25 cellular contexts compared by ENCODE assay signal in genomic region chr1:61222240-61222639, GRCh38.
DNase-seq lines count a peak whose midpoint lies in the region; ATAC-seq and TF ChIP-seq lines count a peak whose summit lies in the region.
"Had no signal": no experiment of that assay in that cellular context is flagged by ENCODE, and none has a peak within 500 bp of the region (broad histone marks: within the 10 kb centered on the region; RNA-seq: fewer than 3 reads in every experiment).

No MANE protein-coding gene starts in this region.

- H3K27me3 Mint-ChIP-seq in Calu3 (ENCODE audit: unreplicated experiment) (no peaks in the 10 kb centered on the region), neural progenitor cell (ENCODE audit: insufficient read depth, low read depth) (peaks cover 3% of the 10 kb centered on the region)

- H3K79me2 ChIP-seq in neural progenitor cell (ENCODE audit: low read depth): no peaks in the 10 kb centered on the region

- H3K27me3 ChIP-seq in SJCRH30 (no peaks in the 10 kb centered on the region), esophagus muscularis mucosa (no peaks in the 10 kb centered on the region), neural progenitor cell (no peaks in the 10 kb centered on the region), lower lobe of right lung (ENCODE audit: low read depth) (no peaks in the 10 kb centered on the region)
- no peaks in the 10 kb centered on the region for H3K27me3 ChIP-seq in effector memory CD4-positive, alpha-beta T cell (replicated peaks; ENCODE audit: control insufficient read depth, insufficient read depth, low read length, poor library complexity, severe bottlenecking)
- H3K27me3 ChIP-seq: brain microvascular endothelial cell, colonic mucosa, gastrocnemius medialis, SJSA1, suprapubic skin, vagina had no signal

- CTCF ChIA-PET in Calu3 (lab: Charles Lee): interaction anchor here (1.1 to 1.5 kb wide), 2 partner anchors 62 to 65 kb away, joined by 4 read pairs; no protein-coding TSS in a partner anchor

- H3K4me1 ChIP-seq in SJCRH30 (peaks cover 6% of the 10 kb centered on the region), esophagus muscularis mucosa (peaks cover 18 to 79% (median 74%) of the 10 kb centered on the region in 4 donors), neural progenitor cell (peaks cover 12% of the 10 kb centered on the region), lower lobe of right lung (peaks cover 29% of the 10 kb centered on the region)
- no peaks in the 10 kb centered on the region for H3K4me1 ChIP-seq in effector memory CD4-positive, alpha-beta T cell (ENCODE audit: control insufficient read depth, insufficient read depth, low read length, poor library complexity, severe bottlenecking)
- H3K4me1 ChIP-seq: colonic mucosa, SJSA1 had no signal

- no peak overlapping the region for H3K9ac ChIP-seq in neural progenitor cell

- no peak for TF ChIP-seq EP300 in esophagus muscularis mucosa (IDR thresholded peaks at IDR 0.05)

- no peak for DNase-seq in Calu3
- no peak for DNase-seq in SJCRH30
- no peak for DNase-seq in esophagus muscularis mucosa (ENCODE audit: extremely low spot score)
- DNase-seq in neural progenitor cell (ENCODE audit: low spot score): no peak
- no peak for DNase-seq in HPDE6-E6E7 (ENCODE audit: extremely low spot score)
- DNase-seq in lower lobe of right lung: no peak
- DNase-seq in effector memory CD4-positive, alpha-beta T cell: no peak
- DNase-seq: ACHN, activated gamma-delta T cell, brain microvascular endothelial cell, colonic mucosa, DND-41, gastrocnemius medialis, HCEC 1CT, MG63, NCI-H146, NCI-H524 treated with DMSO at 0.1 percent for 48 hours, occipital lobe had no signal

- H3K27ac ChIP-seq in SJCRH30 (peak overlapping the region; percentile 41), esophagus muscularis mucosa (replicated peaks in 1 of 4) (peak overlapping the region; percentile 0 to 46 (median 10)), neural progenitor cell (no peak overlapping the region), lower lobe of right lung (no peak overlapping the region)
- no peak overlapping the region for H3K27ac ChIP-seq in effector memory CD4-positive, alpha-beta T cell (ENCODE audit: insufficient read depth, low read length, poor library complexity, severe bottlenecking)
- H3K27ac ChIP-seq: brain microvascular endothelial cell, colonic mucosa, SJSA1, suprapubic skin, vagina had no signal

- H3K4me3 Mint-ChIP-seq in Calu3 (ENCODE audit: low read depth, unreplicated experiment) (no peak overlapping the region), neural progenitor cell (no peak overlapping the region)
- H3K4me3 Mint-ChIP-seq: T-helper 1 cell treated with Interleukin-12 subunit alpha and Interleukin-12 subunit beta and Interleukin-4 antibody, amounts not matched to agents 30 μg/mL and 1 μg/mL, for 36 hours had no signal

- no peaks in the 10 kb centered on the region for H3F3A ChIP-seq in neural progenitor cell (ENCODE audit: low read depth)

- H3K27ac Mint-ChIP-seq in Calu3 (ENCODE audit: unreplicated experiment) (peak overlapping the region; percentile 92), neural progenitor cell (no peak overlapping the region)
- H3K27ac Mint-ChIP-seq: T-helper 1 cell treated with Interleukin-12 subunit alpha and Interleukin-12 subunit beta and Interleukin-4 antibody, amounts not matched to agents 30 μg/mL and 1 μg/mL, for 36 hours had no signal

- H3K36me3 Mint-ChIP-seq in Calu3 (ENCODE audit: insufficient read depth, unreplicated experiment) (no peaks in the 10 kb centered on the region), neural progenitor cell (peaks cover 12% of the 10 kb centered on the region)

- intact Hi-C loops in Calu3 (cut with micrococcal nuclease; ENCODE audit: unreplicated experiment): loop anchor here (5.0 to 10.0 kb wide), 4 partner anchors 65 to 233 kb away; partner anchors contain the start of gene NFIA
- intact Hi-C loops in esophagus muscularis mucosa (cut with DNase I): no loop called here
- intact Hi-C loops in lower lobe of right lung (cut with DNase I): no loop called here

- WGBS in esophagus muscularis mucosa: 71% methylated on average over 2 of the region's 2 CpGs

- no peaks in the 10 kb centered on the region for H3K36me3 ChIP-seq in SJCRH30
- H3K36me3 ChIP-seq in esophagus muscularis mucosa: no peaks in the 10 kb centered on the region
- no peaks in the 10 kb centered on the region for H3K36me3 ChIP-seq in neural progenitor cell
- H3K36me3 ChIP-seq in lower lobe of right lung: no peaks in the 10 kb centered on the region
- H3K36me3 ChIP-seq in effector memory CD4-positive, alpha-beta T cell (ENCODE audit: control insufficient read depth, insufficient read depth, low read length): no peaks in the 10 kb centered on the region
- H3K36me3 ChIP-seq: brain microvascular endothelial cell, colonic mucosa, gastrocnemius medialis, MG63, SJSA1, suprapubic skin, vagina had no signal

- ATAC-seq in HG02759 (IDR thresholded peaks at IDR 0.05; ENCODE audit: unreplicated experiment): no peak
- ATAC-seq in lower lobe of right lung: no peak
- ATAC-seq: gastrocnemius medialis, GM12878 had no signal

- H3K9me3 ChIP-seq in SJCRH30 (replicated peaks) (no peaks in the 10 kb centered on the region), esophagus muscularis mucosa (no peaks in the 10 kb centered on the region), neural progenitor cell (ENCODE audit: low read depth) (no peaks in the 10 kb centered on the region), lower lobe of right lung (no peaks in the 10 kb centered on the region)
- no peaks in the 10 kb centered on the region for H3K9me3 ChIP-seq in effector memory CD4-positive, alpha-beta T cell (ENCODE audit: control insufficient read depth, low read length)
- H3K9me3 ChIP-seq: colonic mucosa, gastrocnemius medialis, MG63, SJSA1, suprapubic skin, vagina had no signal

- H4K20me1 ChIP-seq in neural progenitor cell (ENCODE audit: low read depth): no peaks in the 10 kb centered on the region

- H3K9me3 Mint-ChIP-seq in Calu3 (ENCODE audit: low read depth, unreplicated experiment) (no peaks in the 10 kb centered on the region), neural progenitor cell (peaks cover 6% of the 10 kb centered on the region)
- H3K9me3 Mint-ChIP-seq: T-helper 1 cell treated with Interleukin-12 subunit alpha and Interleukin-12 subunit beta and Interleukin-4 antibody, amounts not matched to agents 30 μg/mL and 1 μg/mL, for 36 hours had no signal

- no peak overlapping the region for H3K4me2 ChIP-seq in neural progenitor cell

- no peak for TF ChIP-seq POLR2A in esophagus muscularis mucosa (IDR thresholded peaks at IDR 0.05; ENCODE audit: low read depth)

- TF ChIP-seq CTCF in Calu3 (IDR thresholded peaks at IDR 0.05; ENCODE audit: unreplicated experiment) (no peak), esophagus muscularis mucosa (IDR thresholded peaks at IDR 0.05) (no peak), neural progenitor cell (IDR thresholded peaks at IDR 0.05) (no peak), lower lobe of right lung (IDR thresholded peaks at IDR 0.05) (no peak)

- H3K4me3 ChIP-seq in SJCRH30 (peak overlapping the region; percentile 28; the same call in 1 of the 2 replicates), esophagus muscularis mucosa (no peak overlapping the region), neural progenitor cell (no peak overlapping the region), lower lobe of right lung (no peak overlapping the region)
- H3K4me3 ChIP-seq in effector memory CD4-positive, alpha-beta T cell (ENCODE audit: insufficient read depth, low read depth, low read length, poor library complexity, severe bottlenecking): no peak overlapping the region
- H3K4me3 ChIP-seq: colonic mucosa, gastrocnemius medialis, GM12878, lung, MG63, SJSA1, suprapubic skin, vagina had no signal

- no TSS peak for BruUV-seq in Calu3 (replicated peaks; lab: Mats Ljungman, UMichigan)

- H3K4me1 Mint-ChIP-seq in Calu3 (ENCODE audit: low read depth, unreplicated experiment) (peaks cover 17% of the 10 kb centered on the region), neural progenitor cell (peaks cover 4% of the 10 kb centered on the region)

- H2AFZ ChIP-seq in neural progenitor cell (replicated peaks): peak overlapping the region; percentile 21

Comparison
In these comparisons a context has a peak if more than half of its experiments do, and no peak if none do; other contexts are left out.
1. H3K27ac ChIP-seq: peak in SJCRH30 (single experiment) and esophagus muscularis mucosa (4 of 4); none in neural progenitor cell (single experiment), lower lobe of right lung (single experiment) and effector memory CD4-positive, alpha-beta T cell (single experiment).